In the genomic region with DNA sequence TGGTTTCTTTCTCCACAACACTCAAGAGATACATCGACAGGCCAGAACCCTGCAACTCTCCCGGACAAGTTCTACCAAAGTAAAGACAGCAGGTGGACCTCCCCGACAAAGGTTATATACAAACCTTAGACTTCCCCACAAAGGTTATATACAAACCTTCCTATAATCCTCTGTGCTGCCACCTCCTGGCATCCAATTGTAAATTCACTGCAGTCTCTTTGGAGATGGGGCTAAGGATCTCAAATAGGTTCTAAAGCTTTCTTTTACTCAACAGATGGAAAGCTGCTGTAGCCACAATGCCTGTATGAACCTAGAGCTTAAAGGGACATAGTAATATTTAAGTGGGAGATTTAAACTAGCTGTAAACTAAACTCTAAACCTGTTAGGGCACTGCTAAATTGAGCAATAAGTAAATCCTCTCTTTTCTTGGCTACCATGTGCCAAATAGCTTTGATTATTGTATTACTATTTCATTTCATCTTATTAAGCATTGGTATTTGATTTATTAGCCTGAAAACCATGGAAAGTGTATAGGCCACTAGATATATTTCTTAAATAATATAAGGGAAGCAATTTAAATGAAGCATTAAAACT, we compare ENCODE assay signal across 8 cellular contexts. TPM values are rescaled to one million over a fixed set of nuclear protein-coding genes. Genes with fewer than 3 reads are reported as not detected.
DNase-seq lines count a peak whose midpoint lies in the region; ATAC-seq, FAIRE-seq and TF ChIP-seq lines count a peak whose summit lies in the region.

No MANE protein-coding gene starts in this region.

- no peak overlapping the region for H3K4ac ChIP-seq in H9 (ENCODE audit: low read depth, low read length)

- DNase-seq in 8988T (peak; percentile 53), G401 (ENCODE audit: low spot score) (peak; percentile 80), H9 (peak; percentile 57), Kasumi-1 (lab: John Stamatoyannopoulos, UW) (peak; percentile 48 to 50), T-helper 17 cell (no peak), medulla oblongata (ENCODE audit: extremely low spot score) (peak; percentile 49), urothelium cell line (ENCODE audit: low spot score) (peak; percentile 57)
- DNase-seq in central memory CD8-positive, alpha-beta T cell (ENCODE audit: low spot score in 2 of 2): peak in 1 of 2 donors; percentile 21

- H3K18ac ChIP-seq in H9 (ENCODE audit: insufficient read length, low read depth, low read length): no peak overlapping the region

- H4K20me1 ChIP-seq in H9 (ENCODE audit: control insufficient read depth, insufficient read depth, insufficient read length): no peaks in the 10 kb centered on the region

- no peak overlapping the region for H2BK120ac ChIP-seq in H9 (ENCODE audit: low read depth, low read length, poor library complexity, severe bottlenecking)

- H3K79me1 ChIP-seq in H9 (ENCODE audit: insufficient read depth, low read depth, low read length, poor library complexity, severe bottlenecking): no peaks in the 10 kb centered on the region

- H3K56ac ChIP-seq in H9 (ENCODE audit: insufficient read length, low read depth, low read length): no peak overlapping the region

- H3K23me2 ChIP-seq in H9 (ENCODE audit: insufficient read length, low read depth, low read length, poor library complexity, severe bottlenecking): no peaks in the 10 kb centered on the region

- no peak overlapping the region for H2BK12ac ChIP-seq in H9 (ENCODE audit: insufficient read length, low read depth, low read length)

- WGBS in H9 (ENCODE audit: extremely low coverage, insufficient read length, low lambda C conversion rate): no CpG with 5 or more reads among the region's 3 CpGs

- H3K27me3 Mint-ChIP-seq in H9 (ENCODE audit: low read depth): no peaks in the 10 kb centered on the region
- H3K27me3 Mint-ChIP-seq in T-helper 17 cell: no peaks in the 10 kb centered on the region
- H3K27me3 Mint-ChIP-seq in central memory CD8-positive, alpha-beta T cell: no peaks in the 10 kb centered on the region

- no peak overlapping the region for H3K14ac ChIP-seq in H9 (ENCODE audit: insufficient read depth, low read length)

- H2BK20ac ChIP-seq in H9 (ENCODE audit: low read depth, low read length, poor library complexity, severe bottlenecking): no peak overlapping the region

- H2BK15ac ChIP-seq in H9 (ENCODE audit: low read depth, low read length): no peak overlapping the region

- H3K9me3 ChIP-seq in H9 (ENCODE audit: control insufficient read depth, low read depth, low read length): no peaks in the 10 kb centered on the region
- no peaks in the 10 kb centered on the region for H3K9me3 ChIP-seq in T-helper 17 cell (ENCODE audit: control insufficient read depth, low read length, poor library complexity, severe bottlenecking)

- no peak for FAIRE-seq in urothelium cell line (lab: Jason Lieb, UNC)

- H3K4me1 Mint-ChIP-seq in H9: 0 out of 4 replicates have a peak, but pooled peaks cover 0 to 2% of the 10 kb centered on the region in 2 experiments
- H3K4me1 Mint-ChIP-seq in T-helper 17 cell: no peaks in the 10 kb centered on the region
- H3K4me1 Mint-ChIP-seq in central memory CD8-positive, alpha-beta T cell: peaks cover 5% of the 10 kb centered on the region

- H4K5ac ChIP-seq in H9 (ENCODE audit: insufficient read length, low read depth, low read length): no peak overlapping the region

- no peak overlapping the region for H2BK5ac ChIP-seq in H9 (ENCODE audit: insufficient read length, low read length)

- no peak overlapping the region for H4K91ac ChIP-seq in H9 (ENCODE audit: insufficient read length, low read depth, low read length)

- H3K23ac ChIP-seq in H9 (ENCODE audit: insufficient read length, low read depth, low read length): no peak overlapping the region

- no peak overlapping the region for H3K9ac ChIP-seq in H9 (ENCODE audit: extremely low read depth, insufficient read length, low read length)

- H3K27ac Mint-ChIP-seq in H9 (no peak overlapping the region), T-helper 17 cell (no peak overlapping the region)
- no peak overlapping the region for H3K27ac Mint-ChIP-seq in central memory CD8-positive, alpha-beta T cell (ENCODE audit: low read depth)

- no peak overlapping the region for H3K4me2 ChIP-seq in H9 (ENCODE audit: insufficient read depth, insufficient read length, low read length)

- ATAC-seq in T-helper 17 cell: peak; percentile 71
- ATAC-seq in central memory CD8-positive, alpha-beta T cell (replicated peaks; ENCODE audit: extremely low read depth, poor library complexity, severe bottlenecking): peak; percentile 49

- H2AK5ac ChIP-seq in H9 (ENCODE audit: insufficient read length, low read length): no peak overlapping the region

- TF ChIP-seq CTCF in H9 (conservative IDR thresholded peaks at IDR 0.05): peak; percentile 78

- no peaks in the 10 kb centered on the region for H3K79me2 ChIP-seq in H9 (ENCODE audit: insufficient read depth, low read length)

- H3K36me3 Mint-ChIP-seq in H9 (ENCODE audit: insufficient read depth in 1 of 3, low read depth in 3 of 3) (peaks cover 0 to 2% (median 0%) of the 10 kb centered on the region in 3 experiments; a peak in 3 of 7 replicates), T-helper 17 cell (ENCODE audit: low read depth) (no peaks in the 10 kb centered on the region)
- H3K36me3 Mint-ChIP-seq in central memory CD8-positive, alpha-beta T cell (ENCODE audit: insufficient read depth): peaks cover 4% of the 10 kb centered on the region

- in situ Hi-C loops in G401 (cut with HindIII; ENCODE audit: low sequenced_read_pairs): no loop called here

- no peak overlapping the region for H2AFZ ChIP-seq in H9 (ENCODE audit: low read length)

- H3K4me3 Mint-ChIP-seq in H9: no peak overlapping the region
- H3K4me3 Mint-ChIP-seq in T-helper 17 cell: no peak overlapping the region
- H3K4me3 Mint-ChIP-seq in central memory CD8-positive, alpha-beta T cell: no peak overlapping the region

- H3K27me3 ChIP-seq in H9 (ENCODE audit: insufficient read depth, low read length): no peaks in the 10 kb centered on the region

- H3K4me1 ChIP-seq in H9 (ENCODE audit: insufficient read depth, low read length): no peaks in the 10 kb centered on the region

- no peak overlapping the region for H4K8ac ChIP-seq in H9 (replicated peaks; ENCODE audit: insufficient read length, low read depth, low read length)

- H3K9me3 Mint-ChIP-seq in H9: no peaks in the 10 kb centered on the region
- H3K9me3 Mint-ChIP-seq in central memory CD8-positive, alpha-beta T cell: no peaks in the 10 kb centered on the region

- H3K27ac ChIP-seq in H9 (ENCODE audit: insufficient read length, low read depth, low read length): no peak overlapping the region

- H3T11ph ChIP-seq in H9 (ENCODE audit: low read length): no peak overlapping the region

RNA-seq across cellular contexts. Expression of a gene that starts 9.8 kb away (rescaled TPM):
- total RNA-seq in G401 (2014; rRNA removed; shearing (Covaris generic)): 4.0 and 4.2 TPM in 2 replicates
- 21.0 and 21.8 TPM in 2 replicates for total RNA-seq in H9 (2021)
- 1 to 10 TPM; 5.3 to 6.6 TPM for total RNA-seq in T-helper 17 cell

RNA-seq across cellular contexts. Expression of a gene that starts 58.5 kb away (rescaled TPM):
- total RNA-seq in G401 (2014; rRNA removed; shearing (Covaris generic)): 10.3 and 11.2 TPM in 2 replicates
- 15.3 and 16.5 TPM in 2 replicates for total RNA-seq in H9 (2021)
- total RNA-seq in T-helper 17 cell: 10 to 100 TPM; 16.9 to 18.7 TPM

RNA-seq across cellular contexts. Expression of a gene that starts 58.6 kb away (rescaled TPM):
- 0.12 and 0.37 TPM in 2 replicates for total RNA-seq in G401 (2014; rRNA removed; shearing (Covaris generic))
- total RNA-seq in H9 (2021): 0.97 and 1.0 TPM in 2 replicates
- 1 to 10 TPM; 1.6 to 2.2 TPM for total RNA-seq in T-helper 17 cell

Comparison
In these comparisons a context has a peak if more than half of its experiments do, and no peak if none do; other contexts are left out.
1. DNase-seq: peak in 8988T (single experiment), G401 (single experiment), H9 (single experiment), Kasumi-1 (2 of 2), medulla oblongata (single experiment) and urothelium cell line (single experiment); none in T-helper 17 cell (0 of 3).